ENCODE assay signal across 8 cellular contexts in genomic region chr6:142946181-142946923, GRCh38. TPM values are rescaled to one million over a fixed set of nuclear protein-coding genes. Genes with fewer than 3 reads are reported as not detected.
DNase-seq lines count a peak whose midpoint lies in the region; ATAC-seq and TF ChIP-seq lines count a peak whose summit lies in the region.

No MANE protein-coding gene starts in this region.

- peak overlapping the region; percentile 10; the same call in 1 of the 2 replicates for H4K5ac ChIP-seq in IMR-90 (ENCODE audit: low read depth, low read length)

- peaks cover 0 to 13% of the 10 kb centered on the region in 2 experiments; a peak in 2 of 4 replicates for H3K79me1 ChIP-seq in IMR-90 (ENCODE audit: low read depth in 1 of 2, low read length in 2 of 2)

- H3K9me3 Mint-ChIP-seq in naive thymus-derived CD8-positive, alpha-beta T cell: peaks cover 0 to 5% (median 0%) of the 10 kb centered on the region in 9 donors
- H3K9me3 Mint-ChIP-seq in stimulated activated effector memory CD8-positive, alpha-beta T cell treated with anti-CD3 and anti-CD28 coated beads, Interleukin-12 subunit alpha, Interleukin-12 subunit beta, amount 100 ng/mL, for 72 hours: no peaks in the 10 kb centered on the region

- dilution Hi-C loops in IMR-90 (cut with HindIII; ENCODE audit: low sequenced_read_pairs, unreplicated experiment): no loop called here

- peak overlapping the region; percentile 17 to 68; a peak in 2 of 4 replicates for H4K8ac ChIP-seq in IMR-90 (ENCODE audit: low read depth in 2 of 2, low read length in 2 of 2)

- intact Hi-C loops in IMR-90 (cut with micrococcal nuclease): loop anchor here (2.0 to 5.0 kb wide), 4 partner anchors 81 to 199 kb away; partner anchors contain the start of gene AIG1

- peak overlapping the region; percentile 88 for H2BK5ac ChIP-seq in IMR-90 (ENCODE audit: low read depth, low read length, poor library complexity, severe bottlenecking)

- H4K91ac ChIP-seq in IMR-90 (ENCODE audit: insufficient read depth, low read depth, low read length): peak overlapping the region; percentile 50

- peak; percentile 56 for DNase-seq in CMK (ENCODE audit: low read depth)
- peak; percentile 98 for DNase-seq in IMR-90
- DNase-seq in RKO (ENCODE audit: low spot score): peak; percentile 96
- DNase-seq in activated T-helper 9 cell treated with anti-CD3 and anti-CD28 coated beads, Interleukin-2, amount 50 U/mL, for 16 hours (ENCODE audit: low read depth): peak; percentile 86
- DNase-seq in fibroblast of mammary gland (ENCODE audit: low read depth): peak; percentile 98
- DNase-seq in naive thymus-derived CD8-positive, alpha-beta T cell: peak; percentile 81 to 96 (median 92)
- DNase-seq in stimulated activated effector memory CD8-positive, alpha-beta T cell treated with anti-CD3 and anti-CD28 coated beads, Interleukin-12 subunit alpha, Interleukin-12 subunit beta, amount 100 ng/mL, for 72 hours (ENCODE audit: low spot score in 2 of 2): peak; percentile 69 to 91

- peak overlapping the region; percentile 91 for H3K23ac ChIP-seq in IMR-90 (ENCODE audit: low read depth, low read length)

- peak overlapping the region; percentile 83; the same call in 2 of the 3 replicates for H2BK15ac ChIP-seq in IMR-90 (ENCODE audit: low read depth, low read length)

- H4K20me1 ChIP-seq in IMR-90 (ENCODE audit: insufficient read depth, low read length): peaks cover 5% of the 10 kb centered on the region; the same call in 1 of the 2 replicates

- peak overlapping the region; percentile 87 for H3K27ac ChIP-seq in IMR-90 (ENCODE audit: insufficient read depth, low read length)

- CTCF ChIA-PET in IMR-90 (lab: Yijun Ruan, JAX): no interaction called here

- H3K36me3 ChIP-seq in IMR-90 (ENCODE audit: control insufficient read depth, insufficient read depth, low read length): no peaks in the 10 kb centered on the region

- peak overlapping the region; percentile 56 for H3K18ac ChIP-seq in IMR-90 (ENCODE audit: low read depth, low read length)

- peak overlapping the region; percentile 87 to 100 (median 94) for H3K4me3 Mint-ChIP-seq in naive thymus-derived CD8-positive, alpha-beta T cell
- H3K4me3 Mint-ChIP-seq in stimulated activated effector memory CD8-positive, alpha-beta T cell treated with anti-CD3 and anti-CD28 coated beads, Interleukin-12 subunit alpha, Interleukin-12 subunit beta, amount 100 ng/mL, for 72 hours: peak overlapping the region; percentile 97

- peak overlapping the region; percentile 96 to 100 (median 98) for H3K27ac Mint-ChIP-seq in naive thymus-derived CD8-positive, alpha-beta T cell
- H3K27ac Mint-ChIP-seq in stimulated activated effector memory CD8-positive, alpha-beta T cell treated with anti-CD3 and anti-CD28 coated beads, Interleukin-12 subunit alpha, Interleukin-12 subunit beta, amount 100 ng/mL, for 72 hours: peak overlapping the region; percentile 99

- no peaks in the 10 kb centered on the region for H3K9me3 ChIP-seq in IMR-90 (ENCODE audit: control insufficient read depth, insufficient read depth, low read length)

- H2AK5ac ChIP-seq in IMR-90 (ENCODE audit: low read depth, low read length): no peak overlapping the region

- peak overlapping the region; percentile 20; the same call in 1 of the 2 replicates for H3K56ac ChIP-seq in IMR-90 (ENCODE audit: extremely low read depth, insufficient read depth, low read length)

- in situ Hi-C loops in IMR-90 (cut with MboI; ENCODE audit: low sequenced_read_pairs): no loop called here

- POLR2A ChIA-PET in IMR-90 (lab: Charles Lee; ENCODE audit: unreplicated experiment): no interaction called here
- POLR2A ChIA-PET in naive thymus-derived CD8-positive, alpha-beta T cell (lab: Charles Lee): interaction anchor here (0.7 to 4.9 kb wide), 28 partner anchors 9 to 263 kb away, joined by 3 to 69 read pairs (median 4); partner anchors contain the start of gene AIG1

- peak; percentile 91 for TF ChIP-seq POLR2A in IMR-90 (IDR thresholded peaks at IDR 0.05; ENCODE audit: low read depth, low read length)

- no TSS peak for BruUV-seq in IMR-90 (replicated peaks; lab: Mats Ljungman, UMichigan)

- H2AK9ac ChIP-seq in IMR-90 (replicated peaks; ENCODE audit: low read depth, low read length, poor library complexity): peak overlapping the region; percentile 94

- ATAC-seq in GM21423 (IDR thresholded peaks at IDR 0.05; ENCODE audit: unreplicated experiment): peak; percentile 21
- ATAC-seq in IMR-90 (ENCODE audit: low read depth): peak; percentile 75
- peak; percentile 43 to 47 for ATAC-seq in naive thymus-derived CD8-positive, alpha-beta T cell
- ATAC-seq in stimulated activated effector memory CD8-positive, alpha-beta T cell treated with anti-CD3 and anti-CD28 coated beads, Interleukin-12 subunit alpha, Interleukin-12 subunit beta, amount 100 ng/mL, for 72 hours: peak; percentile 54

- peaks cover 3% of the 10 kb centered on the region for H3K4me1 ChIP-seq in IMR-90 (ENCODE audit: control insufficient read depth, insufficient read depth, low read length)

- peaks cover 2 to 4% (median 2%) of the 10 kb centered on the region in 3 donors for H3K36me3 Mint-ChIP-seq in naive thymus-derived CD8-positive, alpha-beta T cell
- peaks cover 46% of the 10 kb centered on the region for H3K36me3 Mint-ChIP-seq in stimulated activated effector memory CD8-positive, alpha-beta T cell treated with anti-CD3 and anti-CD28 coated beads, Interleukin-12 subunit alpha, Interleukin-12 subunit beta, amount 100 ng/mL, for 72 hours

- peak overlapping the region; percentile 96 for H2AFZ ChIP-seq in IMR-90 (replicated peaks; ENCODE audit: low read length, poor library complexity)

- H3K9me1 ChIP-seq in IMR-90 (ENCODE audit: insufficient read depth, low read length): no peaks in the 10 kb centered on the region

- no peaks in the 10 kb centered on the region for H3K27me3 ChIP-seq in IMR-90 (ENCODE audit: control insufficient read depth, insufficient read depth, low read length)

- H3K14ac ChIP-seq in IMR-90 (replicated peaks; ENCODE audit: low read depth, low read length): peak overlapping the region; percentile 66

- TF ChIP-seq RAD21 in IMR-90 (IDR thresholded peaks at IDR 0.05; ENCODE audit: low read length): no peak; the same call in 1 of the 2 replicates

- peak overlapping the region; percentile 74 for H3K4me3 ChIP-seq in IMR-90 (ENCODE audit: insufficient read depth, low read depth, low read length)
- peak overlapping the region; percentile 93 for H3K4me3 ChIP-seq in fibroblast of mammary gland (ENCODE audit: control insufficient read depth, low read depth, low read length)

- no peak overlapping the region for H2BK20ac ChIP-seq in IMR-90 (ENCODE audit: low read depth, low read length)

- H3K27me3 Mint-ChIP-seq in naive thymus-derived CD8-positive, alpha-beta T cell: peaks cover 0 to 6% (median 0%) of the 10 kb centered on the region in 5 donors

- H3K4ac ChIP-seq in IMR-90 (ENCODE audit: low read depth, low read length): peak overlapping the region; percentile 76; the same call in 1 of the 2 replicates

- no peak for TF ChIP-seq CTCF in IMR-90 (conservative IDR thresholded peaks at IDR 0.05; ENCODE audit: low read depth, low read length)
- TF ChIP-seq CTCF in fibroblast of mammary gland (conservative IDR thresholded peaks at IDR 0.05; ENCODE audit: control insufficient read depth, insufficient read depth, low read depth, low read length): no peak

- peaks cover 22 to 50% (median 38%) of the 10 kb centered on the region in 4 donors for H3K4me1 Mint-ChIP-seq in naive thymus-derived CD8-positive, alpha-beta T cell
- H3K4me1 Mint-ChIP-seq in stimulated activated effector memory CD8-positive, alpha-beta T cell treated with anti-CD3 and anti-CD28 coated beads, Interleukin-12 subunit alpha, Interleukin-12 subunit beta, amount 100 ng/mL, for 72 hours: peaks cover 42% of the 10 kb centered on the region

- H3K9ac ChIP-seq in IMR-90 (ENCODE audit: low read depth, low read length): peak overlapping the region; percentile 85

- H2BK120ac ChIP-seq in IMR-90 (ENCODE audit: low read depth, low read length): peak overlapping the region; percentile 41

- peak overlapping the region; percentile 83 for H3K4me2 ChIP-seq in IMR-90 (ENCODE audit: low read depth, low read length)

- WGBS in IMR-90 (ENCODE audit: extremely low coverage in 2 of 2, insufficient read length in 1 of 2), 2 experiments: 0% methylated on average over 17 of the region's 62 CpGs; no CpG with 5 or more reads in 1 of the 2 experiments

TF ChIP-seq in IMR-90, 13 proteins besides CTCF, POLR2A, EP300 and RAD21 (continues in another document):
- TF ChIP-seq CEBPB (IDR thresholded peaks at IDR 0.05; ENCODE audit: low read depth, low read length) (no peak), USF2 (IDR thresholded peaks at IDR 0.05; ENCODE audit: low read depth, low read length) (no peak), CHD1 (IDR thresholded peaks at IDR 0.05; ENCODE audit: low read depth, low read length) (no peak; the same call in none of the 2 replicates), RCOR1 (IDR thresholded peaks at IDR 0.05; ENCODE audit: insufficient replicate concordance, low read length) (no peak), MAZ (IDR thresholded peaks at IDR 0.05; ENCODE audit: borderline replicate concordance, low read depth, low read length) (peak; percentile 97), ELK1 (IDR thresholded peaks at IDR 0.05; ENCODE audit: borderline replicate concordance, low read depth, low read length) (no peak), NFE2L2 (IDR thresholded peaks at IDR 0.05; ENCODE audit: low read depth, low read length) (no peak), RFX5 (IDR thresholded peaks at IDR 0.05; ENCODE audit: low read depth, low read length) (no peak)

RNA-seq across cellular contexts. Expression of gene HIVEP2, which starts 1.4 kb away (rescaled TPM):
- 11.1 and 11.3 TPM in 2 replicates for total RNA-seq in IMR-90 (2012; rRNA removed)
- polyA plus RNA-seq in IMR-90 (2012; rRNA removed): 4.2 and 4.3 TPM in 2 replicates
- polyA plus RNA-seq in IMR-90 (2012; cell fraction: cytosol; rRNA removed): 1.4 and 1.5 TPM in 2 replicates
- polyA plus RNA-seq in IMR-90 (2012; cell fraction: nucleus; rRNA removed; ENCODE audit: low replicate concordance): 2.9 and 6.6 TPM in 2 replicates
- 10 to 100 TPM; 84.8 to 99.2 TPM for total RNA-seq in naive thymus-derived CD8-positive, alpha-beta T cell
- 10 to 100 TPM in 2 of 3 donors, 1 to 10 TPM in 1; 6.5 to 17.1 (median 12.5) TPM for polyA plus RNA-seq in naive thymus-derived CD8-positive, alpha-beta T cell

Comparison
In these comparisons a context has a peak if more than half of its experiments do, and no peak if none do; other contexts are left out.
1. Peak in every context shown above with its lines: DNase-seq, ATAC-seq, H3K4me3 ChIP-seq and H3K27ac ChIP-seq.
2. ATAC-seq: peak in every context shown above with its lines; median percentile 75 in IMR-90; 54 in stimulated activated effector memory CD8-positive, alpha-beta T cell treated with anti-CD3 and anti-CD28 coated beads, Interleukin-12 subunit alpha, Interleukin-12 subunit beta, amount 100 ng/mL, for 72 hours; 45 in naive thymus-derived CD8-positive, alpha-beta T cell; 21 in GM21423.